Comparison of ENCODE assay signal across 9 cellular contexts in genomic region chr17:42133461-42134041, GRCh38. TPM values are rescaled to one million over a fixed set of nuclear protein-coding genes. Genes with fewer than 3 reads are reported as not detected.
A peak's percentile ranks its signal among the peaks of the same experiment; 100 is the strongest.
DNase-seq lines count a peak whose midpoint lies in the region; ATAC-seq and TF ChIP-seq lines count a peak whose summit lies in the region.
"Had no signal": no experiment of that assay in that cellular context is flagged by ENCODE, and none has a peak within 500 bp of the region (broad histone marks: within the 10 kb centered on the region; RNA-seq: fewer than 3 reads in every experiment).

No MANE protein-coding gene starts in this region.

- no peaks in the 10 kb centered on the region for H3K27me3 Mint-ChIP-seq in endodermal cell (ENCODE audit: insufficient read depth)
- no peaks in the 10 kb centered on the region for H3K27me3 Mint-ChIP-seq in stimulated activated naive B cell treated with anti-CD40 and anti-IgM and Interleukin-4, amounts not matched to agents 10 μg/mL and 1 μg/mL and 100 μg/mL, for 72 hours

- no peaks in the 10 kb centered on the region for H3K9me2 ChIP-seq in OCI-LY7 (ENCODE audit: insufficient read depth, low read length)

- H3K4me1 ChIP-seq in OCI-LY7 (ENCODE audit: insufficient read depth, low read length, poor library complexity, severe bottlenecking): peaks cover 69% of the 10 kb centered on the region
- H3K4me1 ChIP-seq in endodermal cell (ENCODE audit: control insufficient read depth, insufficient read depth, low read length): peaks cover 27% of the 10 kb centered on the region

- ATAC-seq in HG02938 (IDR thresholded peaks at IDR 0.05; ENCODE audit: unreplicated experiment): peak; percentile 59
- peak; percentile 84 to 93 for ATAC-seq in stimulated activated naive B cell treated with anti-CD40 and anti-IgM and Interleukin-4, amounts not matched to agents 10 μg/mL and 1 μg/mL and 100 μg/mL, for 72 hours (replicated peaks)

- no peaks in the 10 kb centered on the region for H3K27me3 ChIP-seq in endodermal cell (ENCODE audit: control insufficient read depth, insufficient read depth, low read length, poor library complexity, severe bottlenecking)
- no peaks in the 10 kb centered on the region for H3K27me3 ChIP-seq in brain microvascular endothelial cell (replicated peaks)

- intact Hi-C loops in OCI-LY7 (cut with micrococcal nuclease; ENCODE audit: unreplicated experiment): loop anchor here (5.0 kb wide), 2 partner anchors 49 to 404 kb away; partner anchors contain the start of genes KCNH4 and NAGLU

- CTCF ChIA-PET in OCI-LY7 (lab: Charles Lee; ENCODE audit: unreplicated experiment): interaction anchor here (0.5 kb wide), 1 partner anchor 12 kb away, joined by 3 read pairs; the partner anchor contains the start of gene KAT2A

- H2AFZ ChIP-seq in OCI-LY7 (ENCODE audit: low read length): no peak overlapping the region

- H3K4me1 Mint-ChIP-seq in endodermal cell: peaks cover 50% of the 10 kb centered on the region
- H3K4me1 Mint-ChIP-seq in stimulated activated naive B cell treated with anti-CD40 and anti-IgM and Interleukin-4, amounts not matched to agents 10 μg/mL and 1 μg/mL and 100 μg/mL, for 72 hours: peaks cover 51 to 81% of the 10 kb centered on the region in 2 donors

- DNase-seq in GM12864 (ENCODE audit: low read depth) (peak; percentile 48), OCI-LY7 (ENCODE audit: low spot score) (peak; percentile 97), endodermal cell (no peak), NCI-H1930 (lab: John Stamatoyannopoulos, UW) (no peak), NCI-H82 treated with DMSO at 0.1 percent for 48 hours (lab: John Stamatoyannopoulos, UW; ENCODE audit: unreplicated experiment) (no peak), brain microvascular endothelial cell (no peak)
- peak; percentile 53 for DNase-seq in stimulated activated naive B cell treated with anti-CD40 and anti-IgM and Interleukin-4, amounts not matched to agents 10 μg/mL and 1 μg/mL and 100 μg/mL, for 72 hours

- POLR2A ChIA-PET in OCI-LY7 (lab: Charles Lee): interaction anchor here (0.6 to 1.7 kb wide), 6 partner anchors 9 to 295 kb away, joined by 3 to 6 read pairs (median 4); no protein-coding TSS in a partner anchor

- H3K27ac Mint-ChIP-seq in endodermal cell: peak overlapping the region; percentile 69
- peak overlapping the region; percentile 86 for H3K27ac Mint-ChIP-seq in stimulated activated naive B cell treated with anti-CD40 and anti-IgM and Interleukin-4, amounts not matched to agents 10 μg/mL and 1 μg/mL and 100 μg/mL, for 72 hours

- H3K27ac ChIP-seq in OCI-LY7 (ENCODE audit: low read depth, low read length, poor library complexity, severe bottlenecking) (peak overlapping the region; percentile 94), endodermal cell (ENCODE audit: low read depth, low read length) (no peak overlapping the region), brain microvascular endothelial cell (no peak overlapping the region)

- WGBS in endodermal cell (ENCODE audit: insufficient coverage in 1 of 2, insufficient read length in 1 of 2), 2 experiments: 91 to 93% methylated on average over 4 of the region's 4 CpGs

- peaks cover 26% of the 10 kb centered on the region for H3K36me3 Mint-ChIP-seq in endodermal cell (ENCODE audit: low read depth)
- H3K36me3 Mint-ChIP-seq in stimulated activated naive B cell treated with anti-CD40 and anti-IgM and Interleukin-4, amounts not matched to agents 10 μg/mL and 1 μg/mL and 100 μg/mL, for 72 hours: peaks cover 33 to 62% of the 10 kb centered on the region in 2 donors

- H3K4me3 ChIP-seq in GM12864 (ENCODE audit: low read depth, low read length) (no peak overlapping the region), OCI-LY7 (ENCODE audit: low read depth, low read length, poor library complexity, severe bottlenecking) (peak overlapping the region; percentile 43), endodermal cell (ENCODE audit: low read length) (no peak overlapping the region), brain microvascular endothelial cell (ENCODE audit: low read depth, low read length) (no peak overlapping the region)

- H3K4me2 ChIP-seq in OCI-LY7 (ENCODE audit: low read length): peak overlapping the region; percentile 85

- H3K9me3 ChIP-seq in OCI-LY7 (ENCODE audit: low read length) (no peaks in the 10 kb centered on the region), endodermal cell (ENCODE audit: control insufficient read depth, low read length) (no peaks in the 10 kb centered on the region)

- H3K36me3 ChIP-seq in OCI-LY7 (ENCODE audit: insufficient read depth, low read length) (peaks cover 69% of the 10 kb centered on the region), endodermal cell (ENCODE audit: control insufficient read depth, insufficient read depth, low read length) (peaks cover 62% of the 10 kb centered on the region), brain microvascular endothelial cell (replicated peaks) (peaks cover 14% of the 10 kb centered on the region)

- H4K20me1 ChIP-seq in OCI-LY7 (ENCODE audit: insufficient read depth, low read length): 0 out of 2 replicates have a peak, but pooled peaks cover 5% of the 10 kb centered on the region

- TF ChIP-seq CTCF in GM12864 (IDR thresholded peaks at IDR 0.05; ENCODE audit: low read depth, low read length, missing control alignments) (no peak), OCI-LY7 (conservative IDR thresholded peaks at IDR 0.05; ENCODE audit: low read length) (no peak), endodermal cell (conservative IDR thresholded peaks at IDR 0.05) (no peak), brain microvascular endothelial cell (IDR thresholded peaks at IDR 0.05; ENCODE audit: low read depth, low read length, missing control alignments) (no peak)

- BruUV-seq in OCI-LY7 (replicated peaks; lab: Mats Ljungman, UMichigan): no TSS peak

- no peak overlapping the region for H3K4me3 Mint-ChIP-seq in endodermal cell
- H3K4me3 Mint-ChIP-seq in stimulated activated naive B cell treated with anti-CD40 and anti-IgM and Interleukin-4, amounts not matched to agents 10 μg/mL and 1 μg/mL and 100 μg/mL, for 72 hours: peak overlapping the region in 1 of 2 donors; percentile 14

- no peak overlapping the region for H3K9ac ChIP-seq in endodermal cell (ENCODE audit: extremely low read depth, low read length, poor library complexity, severe bottlenecking)

- in situ Hi-C loops in brain microvascular endothelial cell (cut with HindIII; ENCODE audit: low pct_ligation_motif_present, low sequenced_read_pairs): no loop called here

- no peaks in the 10 kb centered on the region for H3K9me3 Mint-ChIP-seq in endodermal cell
- no peaks in the 10 kb centered on the region for H3K9me3 Mint-ChIP-seq in stimulated activated naive B cell treated with anti-CD40 and anti-IgM and Interleukin-4, amounts not matched to agents 10 μg/mL and 1 μg/mL and 100 μg/mL, for 72 hours

- peaks cover 66% of the 10 kb centered on the region for H3K79me2 ChIP-seq in OCI-LY7 (ENCODE audit: insufficient read depth, low read depth, low read length)

RNA-seq across cellular contexts. Expression of gene HSPB9, which starts 10.9 kb away (rescaled TPM):
- 0.16 TPM in 1 of 2 replicates, not detected in the other for total RNA-seq in OCI-LY7 (2014; rRNA removed; shearing (Covaris generic))
- total RNA-seq in OCI-LY7 (2022) (not detected in 2 replicates), endodermal cell (under 1 TPM in 1 of 2 donors, not detected in 1; 0.22 TPM)
- polyA plus RNA-seq in endodermal cell (2013, experiment 1 of 2): 0.28 TPM
- not detected for polyA plus RNA-seq in endodermal cell (2013, experiment 2 of 2)
- total RNA-seq: RPMI7951 had no signal

RNA-seq across cellular contexts. Expression of gene KAT2A, which starts 12.4 kb away (rescaled TPM):
- total RNA-seq in OCI-LY7 (2014; rRNA removed; shearing (Covaris generic)): 56.1 and 73.0 TPM in 2 replicates
- total RNA-seq in OCI-LY7 (2022) (89.8 and 95.2 TPM in 2 replicates), endodermal cell (10 to 100 TPM; 48.0 to 57.6 TPM)
- polyA plus RNA-seq in endodermal cell (2013, experiment 1 of 2): 45.9 TPM
- polyA plus RNA-seq in endodermal cell (2013, experiment 2 of 2): 35.1 TPM

RNA-seq across cellular contexts. Expression of gene DHX58, which starts 21.0 kb away (rescaled TPM):
- total RNA-seq in OCI-LY7 (2014; rRNA removed; shearing (Covaris generic)): 7.7 and 10.3 TPM in 2 replicates
- total RNA-seq in OCI-LY7 (2022) (19.4 and 23.7 TPM in 2 replicates), endodermal cell (under 1 TPM; 0.38 to 0.48 TPM)
- polyA plus RNA-seq in endodermal cell (2013, experiment 1 of 2): 0.57 TPM
- polyA plus RNA-seq in endodermal cell (2013, experiment 2 of 2): 0.58 TPM

RNA-seq across cellular contexts. Expression of gene RAB5C, which starts 21.2 kb away (rescaled TPM):
- 37.3 and 50.1 TPM in 2 replicates for total RNA-seq in OCI-LY7 (2014; rRNA removed; shearing (Covaris generic))
- total RNA-seq in OCI-LY7 (2022): 60.6 and 61.2 TPM in 2 replicates
- total RNA-seq in endodermal cell: 10 to 100 TPM; 61.0 to 67.8 TPM
- polyA plus RNA-seq in endodermal cell (2013, experiment 1 of 2): 87.7 TPM
- 84.5 TPM for polyA plus RNA-seq in endodermal cell (2013, experiment 2 of 2)

RNA-seq across cellular contexts. Expression of gene ZNF385C, which starts 35.3 kb away (rescaled TPM):
- 0.21 and 0.85 TPM in 2 replicates for total RNA-seq in OCI-LY7 (2014; rRNA removed; shearing (Covaris generic))
- total RNA-seq in OCI-LY7 (2022): 0.26 and 0.67 TPM in 2 replicates
- total RNA-seq in endodermal cell: 1 to 10 TPM; 1.4 to 2.1 TPM
- polyA plus RNA-seq in endodermal cell (2013, experiment 1 of 2): 5.8 TPM
- polyA plus RNA-seq in endodermal cell (2013, experiment 2 of 2): 6.0 TPM
- total RNA-seq: RPMI7951 had no signal

Comparison
In these comparisons a context has a peak if more than half of its experiments do, and no peak if none do; other contexts are left out.
1. DNase-seq: peak in GM12864 (single experiment), OCI-LY7 (single experiment) and stimulated activated naive B cell treated with anti-CD40 and anti-IgM and Interleukin-4, amounts not matched to agents 10 μg/mL and 1 μg/mL and 100 μg/mL, for 72 hours (single experiment); none in endodermal cell (single experiment), NCI-H1930 (0 of 2), NCI-H82 treated with DMSO at 0.1 percent for 48 hours (single experiment) and brain microvascular endothelial cell (single experiment).
2. RNA of gene DHX58, which starts 21.0 kb away (total RNA-seq): 7.7 to 23.7 TPM in OCI-LY7; 0.38 to 0.48 TPM in endodermal cell; every median in the first group is over 4 times any median in the second.